In the genomic region with DNA sequence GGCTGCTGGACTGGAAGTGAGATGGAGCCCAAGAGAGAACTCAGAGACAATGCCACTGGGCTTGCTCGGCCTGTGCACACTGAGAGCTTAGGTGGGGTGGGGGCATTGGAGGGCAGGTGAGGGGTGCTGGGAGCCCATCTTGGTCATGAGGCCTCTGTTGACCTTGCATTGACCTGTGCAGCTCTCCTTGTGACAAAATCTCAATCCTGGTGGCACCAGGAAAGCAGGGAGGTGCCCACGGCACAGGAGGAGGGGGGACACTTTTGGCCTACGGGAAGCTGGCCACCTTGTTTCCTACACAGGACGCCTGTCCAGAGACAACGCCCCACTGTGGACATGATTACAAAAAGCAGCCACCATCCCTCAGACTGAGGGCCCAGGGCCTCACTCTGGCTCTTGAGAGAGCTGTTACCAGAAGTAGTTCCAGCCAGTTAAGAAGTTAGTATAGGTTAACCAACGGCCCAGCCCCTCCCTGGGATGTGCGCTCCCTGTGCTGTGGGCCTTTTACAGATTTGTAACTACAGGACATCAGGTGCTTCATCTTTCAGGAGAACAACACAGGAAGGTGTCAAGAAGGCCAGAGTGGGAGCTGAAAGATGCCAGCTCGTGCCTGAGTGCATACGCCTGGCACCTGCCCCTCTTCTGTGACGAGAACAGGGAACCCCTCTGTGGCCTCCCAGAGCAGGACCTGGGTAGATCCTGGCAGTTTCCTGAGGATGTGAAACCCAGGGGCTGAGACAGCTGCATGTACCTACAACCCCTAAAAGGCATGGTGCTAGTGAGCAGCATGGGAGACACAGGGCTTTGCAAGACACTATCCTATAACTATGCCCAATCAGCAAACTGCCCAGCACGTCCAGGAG, we compare ENCODE assay signal across 10 cellular contexts. TPM values are rescaled to one million over a fixed set of nuclear protein-coding genes. Genes with fewer than 3 reads are reported as not detected.
A peak's percentile ranks its signal among the peaks of the same experiment; 100 is the strongest.
DNase-seq lines count a peak whose midpoint lies in the region; ATAC-seq and TF ChIP-seq lines count a peak whose summit lies in the region.
"Had no signal": no experiment of that assay in that cellular context is flagged by ENCODE, and none has a peak within 500 bp of the region (broad histone marks: within the 10 kb centered on the region; RNA-seq: fewer than 3 reads in every experiment).

No MANE protein-coding gene starts in this region.

- TF ChIP-seq CTCF in GM12875 (IDR thresholded peaks at IDR 0.05; ENCODE audit: borderline replicate concordance, insufficient read depth, low read depth, low read length) (no peak), Peyer's patch (IDR thresholded peaks at IDR 0.05) (no peak)

- no peaks in the 10 kb centered on the region for H3K27me3 ChIP-seq in Peyer's patch

- intact Hi-C loops in sciatic nerve (cut with DNase I): no loop called here

- no peaks in the 10 kb centered on the region for H3K36me3 ChIP-seq in Peyer's patch
- H3K36me3 ChIP-seq: lower lobe of right lung had no signal

- peak; percentile 43 for ATAC-seq in GM19351 (IDR thresholded peaks at IDR 0.05; ENCODE audit: unreplicated experiment)
- ATAC-seq in HG02973 (IDR thresholded peaks at IDR 0.05; ENCODE audit: unreplicated experiment): peak; percentile 46
- ATAC-seq in sciatic nerve: no peak
- ATAC-seq: lower lobe of right lung had no signal

- peaks cover 0 to 14% (median 2%) of the 10 kb centered on the region in 4 donors for H3K4me1 ChIP-seq in Peyer's patch

- peak in 2 of 3 donors; percentile 76 to 82 for DNase-seq in Peyer's patch
- no peak for DNase-seq in AML-193 (lab: John Stamatoyannopoulos, UW)
- no peak for DNase-seq in SHP77 treated with DMSO at 0.1 percent for 48 hours (lab: John Stamatoyannopoulos, UW)
- no peak for DNase-seq in sciatic nerve (ENCODE audit: low spot score)
- no peak for DNase-seq in NCI-H128 (lab: John Stamatoyannopoulos, UW; ENCODE audit: unreplicated experiment)
- DNase-seq: lower lobe of right lung, trophoblast cell had no signal

- TF ChIP-seq POLR2A in Peyer's patch (IDR thresholded peaks at IDR 0.05): no peak

- H3K27ac ChIP-seq in Peyer's patch: peak overlapping the region in 1 of 4 donors; percentile 67
- H3K27ac ChIP-seq: lower lobe of right lung had no signal

- peak overlapping the region; percentile 31 for H3K4me3 ChIP-seq in GM12875 (ENCODE audit: low read depth, low read length)
- no peak overlapping the region for H3K4me3 ChIP-seq in Peyer's patch
- H3K4me3 ChIP-seq: lower lobe of right lung had no signal

- H3K9me3 ChIP-seq in Peyer's patch: no peaks in the 10 kb centered on the region
- H3K9me3 ChIP-seq: lower lobe of right lung had no signal

RNA-seq across cellular contexts. Expression of gene PKD1L1, which starts 10.3 kb away (rescaled TPM):
- total RNA-seq in Peyer's patch (under 1 TPM; 0.18 to 0.83 (median 0.44) TPM), sciatic nerve (1.5 TPM)

RNA-seq across cellular contexts. Expression of gene HUS1, which starts 41.5 kb away (rescaled TPM):
- total RNA-seq in Peyer's patch (10 to 100 TPM; 33.6 to 63.4 (median 53.4) TPM), sciatic nerve (39.7 TPM)

Comparison
In these comparisons a context has a peak if more than half of its experiments do, and no peak if none do; other contexts are left out.
1. DNase-seq: peak in Peyer's patch (2 of 3); none in AML-193 (0 of 2), SHP77 treated with DMSO at 0.1 percent for 48 hours (single experiment), sciatic nerve (single experiment) and NCI-H128 (single experiment).